In the genomic region with DNA sequence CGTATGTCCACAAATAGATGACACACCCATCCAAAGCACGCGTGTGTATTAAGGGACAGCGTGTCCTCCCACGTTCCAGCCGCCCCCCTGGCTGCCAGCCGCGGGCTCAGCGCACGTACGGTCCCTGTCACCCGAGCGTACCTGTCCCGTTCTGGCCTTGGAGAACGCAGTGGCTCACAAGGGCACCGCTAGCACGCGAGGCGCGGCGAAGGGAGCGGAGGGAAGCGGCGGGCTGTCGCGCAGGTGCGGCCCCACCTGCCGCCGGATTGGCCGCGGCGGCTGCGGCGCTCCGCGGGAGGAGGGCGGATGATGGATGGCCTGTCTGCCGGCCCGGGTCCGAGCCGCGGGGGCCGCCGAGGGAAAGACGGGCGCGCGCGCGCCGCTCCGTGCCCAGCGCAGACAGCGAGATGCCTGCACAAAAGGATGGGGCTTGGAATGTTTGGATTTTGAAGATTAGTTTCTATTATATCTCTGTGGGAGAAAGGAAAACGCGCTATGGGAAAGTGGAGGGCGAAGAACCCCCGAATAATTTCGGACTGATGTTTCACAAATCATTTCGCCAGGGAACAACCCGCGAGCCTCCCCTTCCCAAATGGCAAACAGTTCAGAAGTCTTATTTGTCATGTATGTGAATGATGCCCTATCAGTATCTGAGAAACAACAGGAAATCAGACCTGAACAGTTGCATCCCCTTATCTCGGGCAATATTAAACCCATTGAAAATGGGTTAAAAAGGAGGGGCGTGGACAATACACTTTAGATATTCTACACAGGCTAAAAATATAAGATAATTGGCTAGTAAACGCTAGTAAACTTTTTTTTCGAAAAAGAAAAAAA, we compare ENCODE assay signal across 9 cellular contexts.
DNase-seq lines count a peak whose midpoint lies in the region; ATAC-seq and TF ChIP-seq lines count a peak whose summit lies in the region.
"Had no signal": no experiment of that assay in that cellular context is flagged by ENCODE, and none has a peak within 500 bp of the region (broad histone marks: within the 10 kb centered on the region; RNA-seq: fewer than 3 reads in every experiment).

No MANE protein-coding gene starts in this region.

- peak; percentile 17 for ATAC-seq in esophagus mucosa
- no peak for ATAC-seq in GM21737 (IDR thresholded peaks at IDR 0.05; ENCODE audit: unreplicated experiment)
- no peak for ATAC-seq in stimulated activated naive B cell treated with anti-CD40 and anti-IgM and Interleukin-4, amounts not matched to agents 10 μg/mL and 1 μg/mL and 100 μg/mL, for 72 hours (replicated peaks)
- ATAC-seq: stimulated activated naive CD8-positive, alpha-beta T cell treated with anti-CD3 and anti-CD28 coated beads, Interleukin-15, amount 100 ng/mL, for 72 hours had no signal

- H3K36me3 ChIP-seq in breast epithelium: no peaks in the 10 kb centered on the region
- no peaks in the 10 kb centered on the region for H3K36me3 ChIP-seq in mucosa of stomach (ENCODE audit: control insufficient read depth, insufficient read depth, low read length)
- H3K36me3 ChIP-seq in uterus: no peaks in the 10 kb centered on the region

- no peak for TF ChIP-seq CTCF in breast epithelium (IDR thresholded peaks at IDR 0.05)
- no peak for TF ChIP-seq CTCF in MCF 10A (IDR thresholded peaks at IDR 0.05; ENCODE audit: unreplicated experiment)
- TF ChIP-seq CTCF in uterus (IDR thresholded peaks at IDR 0.05): no peak

- no peaks in the 10 kb centered on the region for H3K9me3 ChIP-seq in breast epithelium
- no peaks in the 10 kb centered on the region for H3K9me3 ChIP-seq in mucosa of stomach (ENCODE audit: control insufficient read depth, low read length)
- H3K9me3 ChIP-seq in uterus: no peaks in the 10 kb centered on the region

- no peak for TF ChIP-seq POLR2A in breast epithelium (IDR thresholded peaks at IDR 0.05)
- peak in 1 of 2 donors; percentile 36 for TF ChIP-seq POLR2A in uterus (IDR thresholded peaks at IDR 0.05)

- POLR2A ChIA-PET in MCF 10A (lab: Yijun Ruan, JAX): no interaction called here

- H3K9ac ChIP-seq in mucosa of stomach (ENCODE audit: low read length): peak overlapping the region; percentile 41

- peak overlapping the region; percentile 36 to 68 (median 44) for H3K4me3 ChIP-seq in breast epithelium
- H3K4me3 ChIP-seq in mucosa of stomach (ENCODE audit: low read length): no peak overlapping the region
- H3K4me3 ChIP-seq in uterus: peak overlapping the region; percentile 17 to 66

- H3K4me3 Mint-ChIP-seq in MCF 10A (ENCODE audit: unreplicated experiment): no peak overlapping the region
- no peak overlapping the region for H3K4me3 Mint-ChIP-seq in stimulated activated naive B cell treated with anti-CD40 and anti-IgM and Interleukin-4, amounts not matched to agents 10 μg/mL and 1 μg/mL and 100 μg/mL, for 72 hours
- H3K4me3 Mint-ChIP-seq: stimulated activated naive CD8-positive, alpha-beta T cell treated with anti-CD3 and anti-CD28 coated beads, Interleukin-15, amount 100 ng/mL, for 72 hours had no signal

- no peaks in the 10 kb centered on the region for H3K9me3 Mint-ChIP-seq in MCF 10A (ENCODE audit: unreplicated experiment)
- H3K9me3 Mint-ChIP-seq in stimulated activated naive B cell treated with anti-CD40 and anti-IgM and Interleukin-4, amounts not matched to agents 10 μg/mL and 1 μg/mL and 100 μg/mL, for 72 hours: no peaks in the 10 kb centered on the region
- H3K9me3 Mint-ChIP-seq: stimulated activated naive CD8-positive, alpha-beta T cell treated with anti-CD3 and anti-CD28 coated beads, Interleukin-15, amount 100 ng/mL, for 72 hours had no signal

- peaks cover 0 to 19% of the 10 kb centered on the region in 2 donors for H3K27me3 ChIP-seq in breast epithelium
- peaks cover 19% of the 10 kb centered on the region for H3K27me3 ChIP-seq in mucosa of stomach (ENCODE audit: control insufficient read depth, insufficient read depth, low read length)
- H3K27me3 ChIP-seq in uterus: no peaks in the 10 kb centered on the region

- H3K4me1 ChIP-seq in breast epithelium (no peaks in the 10 kb centered on the region), mucosa of stomach (ENCODE audit: control insufficient read depth, insufficient read depth, low read length) (no peaks in the 10 kb centered on the region), uterus (no peaks in the 10 kb centered on the region)

- H3K4me1 Mint-ChIP-seq in MCF 10A (ENCODE audit: insufficient read depth, unreplicated experiment): no peaks in the 10 kb centered on the region
- H3K4me1 Mint-ChIP-seq in stimulated activated naive B cell treated with anti-CD40 and anti-IgM and Interleukin-4, amounts not matched to agents 10 μg/mL and 1 μg/mL and 100 μg/mL, for 72 hours: no peaks in the 10 kb centered on the region
- H3K4me1 Mint-ChIP-seq: stimulated activated naive CD8-positive, alpha-beta T cell treated with anti-CD3 and anti-CD28 coated beads, Interleukin-15, amount 100 ng/mL, for 72 hours had no signal

- BruUV-seq in MCF 10A (replicated peaks; lab: Mats Ljungman, UMichigan): no TSS peak

- H3K27ac Mint-ChIP-seq in MCF 10A (ENCODE audit: low read depth, unreplicated experiment): no peak overlapping the region
- no peak overlapping the region for H3K27ac Mint-ChIP-seq in stimulated activated naive B cell treated with anti-CD40 and anti-IgM and Interleukin-4, amounts not matched to agents 10 μg/mL and 1 μg/mL and 100 μg/mL, for 72 hours
- H3K27ac Mint-ChIP-seq: stimulated activated naive CD8-positive, alpha-beta T cell treated with anti-CD3 and anti-CD28 coated beads, Interleukin-15, amount 100 ng/mL, for 72 hours had no signal

- no peak for DNase-seq in breast epithelium (ENCODE audit: low spot score in 2 of 2)
- no peak for DNase-seq in MCF 10A (ENCODE audit: unreplicated experiment)
- peak; percentile 44 to 45 for DNase-seq in uterus
- DNase-seq in NOMO-1 (lab: John Stamatoyannopoulos, UW; ENCODE audit: unreplicated experiment in 2 of 2): no peak
- no peak for DNase-seq in stimulated activated naive B cell treated with anti-CD40 and anti-IgM and Interleukin-4, amounts not matched to agents 10 μg/mL and 1 μg/mL and 100 μg/mL, for 72 hours
- DNase-seq: stimulated activated naive CD8-positive, alpha-beta T cell treated with anti-CD3 and anti-CD28 coated beads, Interleukin-15, amount 100 ng/mL, for 72 hours had no signal

- H3K27me3 Mint-ChIP-seq in MCF 10A (ENCODE audit: insufficient read depth, unreplicated experiment): no peaks in the 10 kb centered on the region
- H3K27me3 Mint-ChIP-seq in stimulated activated naive B cell treated with anti-CD40 and anti-IgM and Interleukin-4, amounts not matched to agents 10 μg/mL and 1 μg/mL and 100 μg/mL, for 72 hours: peaks cover 11 to 27% of the 10 kb centered on the region in 2 donors

- intact Hi-C loops in breast epithelium (cut with DNase I; ENCODE audit: low total_unique reads): no loop called here
- intact Hi-C loops in MCF 10A (cut with micrococcal nuclease): no loop called here
- intact Hi-C loops in uterus (cut with DNase I; ENCODE audit: low total_unique reads): no loop called here

- H3K27ac ChIP-seq in breast epithelium (peak overlapping the region; percentile 29 to 88), uterus (peak overlapping the region; percentile 85 to 92)

- H3K36me3 Mint-ChIP-seq in MCF 10A (ENCODE audit: insufficient read depth, unreplicated experiment): no peaks in the 10 kb centered on the region
- H3K36me3 Mint-ChIP-seq in stimulated activated naive B cell treated with anti-CD40 and anti-IgM and Interleukin-4, amounts not matched to agents 10 μg/mL and 1 μg/mL and 100 μg/mL, for 72 hours: no peaks in the 10 kb centered on the region

- CTCF ChIA-PET in MCF 10A (lab: Yijun Ruan, JAX): no interaction called here

Comparison
In these comparisons a context has a peak if more than half of its experiments do, and no peak if none do; other contexts are left out.
1. DNase-seq: peak in uterus (2 of 2); none in breast epithelium (0 of 2), MCF 10A (single experiment), NOMO-1 (0 of 2) and stimulated activated naive B cell treated with anti-CD40 and anti-IgM and Interleukin-4, amounts not matched to agents 10 μg/mL and 1 μg/mL and 100 μg/mL, for 72 hours (single experiment).